Comparison of ENCODE assay signal across 9 cellular contexts in genomic region chr2:42923632-42924425, GRCh38.
DNase-seq lines count a peak whose midpoint lies in the region; ATAC-seq and TF ChIP-seq lines count a peak whose summit lies in the region.
"Had no signal": no experiment of that assay in that cellular context is flagged by ENCODE, and none has a peak within 500 bp of the region (broad histone marks: within the 10 kb centered on the region; RNA-seq: fewer than 3 reads in every experiment).

No MANE protein-coding gene starts in this region.

- 50% methylated on average over 4 of the region's 4 CpGs for WGBS in right cardiac atrium
- 83% methylated on average over 4 of the region's 4 CpGs for WGBS in prostate gland

- no peaks in the 10 kb centered on the region for H3K9me3 Mint-ChIP-seq in activated CD8-positive, alpha-beta memory T cell treated with anti-CD3 and anti-CD28 coated beads, Interleukin-2, amount 10 ng/mL, durations not matched to agents 7 days and 5 days (ENCODE audit: low read depth)
- H3K9me3 Mint-ChIP-seq: naive thymus-derived CD4-positive, alpha-beta T cell had no signal

- intact Hi-C loops in right cardiac atrium (cut with DNase I) (loop anchor here in 1 of 4 donors (5.0 kb wide), 1 partner anchor 47 kb away; no protein-coding TSS in a partner anchor), prostate gland (cut with DNase I) (no loop called here), OCI-LY7 (cut with micrococcal nuclease; ENCODE audit: unreplicated experiment) (no loop called here)

- H3K4me3 ChIP-seq in DND-41 (ENCODE audit: low read depth in 1 of 2, low read length in 2 of 2) (no peak overlapping the region), right cardiac atrium (ENCODE audit: low read length) (no peak overlapping the region), prostate gland (no peak overlapping the region), OCI-LY7 (ENCODE audit: low read depth, low read length, poor library complexity, severe bottlenecking) (no peak overlapping the region)

- H3K27me3 Mint-ChIP-seq in activated CD8-positive, alpha-beta memory T cell treated with anti-CD3 and anti-CD28 coated beads, Interleukin-2, amount 10 ng/mL, durations not matched to agents 7 days and 5 days: no peaks in the 10 kb centered on the region
- H3K27me3 Mint-ChIP-seq: naive thymus-derived CD4-positive, alpha-beta T cell had no signal

- no TSS peak for BruUV-seq in OCI-LY7 (replicated peaks; lab: Mats Ljungman, UMichigan)

- H4K20me1 ChIP-seq in DND-41 (ENCODE audit: insufficient read depth, low read length): no peaks in the 10 kb centered on the region
- no peaks in the 10 kb centered on the region for H4K20me1 ChIP-seq in OCI-LY7 (ENCODE audit: insufficient read depth, low read length)

- H3K4me1 ChIP-seq in DND-41 (ENCODE audit: insufficient read depth, low read length) (no peaks in the 10 kb centered on the region), right cardiac atrium (ENCODE audit: control insufficient read depth, insufficient read depth, low read length) (peaks cover 49% of the 10 kb centered on the region), prostate gland (replicated peaks) (peaks cover 27% of the 10 kb centered on the region), OCI-LY7 (ENCODE audit: insufficient read depth, low read length, poor library complexity, severe bottlenecking) (no peaks in the 10 kb centered on the region)

- H3K27ac ChIP-seq in DND-41 (ENCODE audit: low read length) (no peak overlapping the region), right cardiac atrium (ENCODE audit: low read length) (peak overlapping the region; percentile 97), prostate gland (peak overlapping the region; percentile 78 to 81), OCI-LY7 (ENCODE audit: low read depth, low read length, poor library complexity, severe bottlenecking) (no peak overlapping the region)

- H3K79me2 ChIP-seq in DND-41 (ENCODE audit: insufficient read depth, low read length) (no peaks in the 10 kb centered on the region), OCI-LY7 (ENCODE audit: insufficient read depth, low read depth, low read length) (no peaks in the 10 kb centered on the region)

- CTCF ChIA-PET in OCI-LY7 (lab: Charles Lee; ENCODE audit: unreplicated experiment): no interaction called here
- CTCF ChIA-PET in activated CD8-positive, alpha-beta memory T cell treated with anti-CD3 and anti-CD28 coated beads, Interleukin-2, amount 10 ng/mL, durations not matched to agents 7 days and 5 days (lab: Charles Lee): interaction anchor here (1.4 to 1.6 kb wide), 2 partner anchors 9 to 64 kb away, joined by 3 read pairs; no protein-coding TSS in a partner anchor

- H3K27me3 ChIP-seq in DND-41 (ENCODE audit: insufficient read depth, low read length, poor library complexity) (no peaks in the 10 kb centered on the region), right cardiac atrium (ENCODE audit: control insufficient read depth, insufficient read depth) (no peaks in the 10 kb centered on the region), prostate gland (replicated peaks; ENCODE audit: insufficient read depth) (no peaks in the 10 kb centered on the region)

- no peaks in the 10 kb centered on the region for H3K9me2 ChIP-seq in OCI-LY7 (ENCODE audit: insufficient read depth, low read length)

- H3K27ac Mint-ChIP-seq in activated CD8-positive, alpha-beta memory T cell treated with anti-CD3 and anti-CD28 coated beads, Interleukin-2, amount 10 ng/mL, durations not matched to agents 7 days and 5 days: no peak overlapping the region
- H3K27ac Mint-ChIP-seq: naive thymus-derived CD4-positive, alpha-beta T cell had no signal

- no peak overlapping the region for H3K4me3 Mint-ChIP-seq in activated CD8-positive, alpha-beta memory T cell treated with anti-CD3 and anti-CD28 coated beads, Interleukin-2, amount 10 ng/mL, durations not matched to agents 7 days and 5 days
- H3K4me3 Mint-ChIP-seq: naive thymus-derived CD4-positive, alpha-beta T cell had no signal

- H3K36me3 Mint-ChIP-seq in activated CD8-positive, alpha-beta memory T cell treated with anti-CD3 and anti-CD28 coated beads, Interleukin-2, amount 10 ng/mL, durations not matched to agents 7 days and 5 days: no peaks in the 10 kb centered on the region
- H3K36me3 Mint-ChIP-seq: naive thymus-derived CD4-positive, alpha-beta T cell had no signal

- POLR2A ChIA-PET in OCI-LY7 (lab: Charles Lee): no interaction called here

- H3K9me3 ChIP-seq in DND-41 (ENCODE audit: insufficient read depth, low read length, severe bottlenecking) (no peaks in the 10 kb centered on the region), right cardiac atrium (ENCODE audit: control insufficient read depth, low read length) (no peaks in the 10 kb centered on the region), prostate gland (no peaks in the 10 kb centered on the region), OCI-LY7 (ENCODE audit: low read length) (no peaks in the 10 kb centered on the region)

- H3K36me3 ChIP-seq in DND-41 (ENCODE audit: insufficient read depth, low read length): no peaks in the 10 kb centered on the region
- no peaks in the 10 kb centered on the region for H3K36me3 ChIP-seq in prostate gland
- H3K36me3 ChIP-seq in OCI-LY7 (ENCODE audit: insufficient read depth, low read length): no peaks in the 10 kb centered on the region

- H3K4me2 ChIP-seq in DND-41 (ENCODE audit: insufficient read depth, low read length) (no peak overlapping the region), OCI-LY7 (ENCODE audit: low read length) (no peak overlapping the region)

- H2AFZ ChIP-seq in DND-41 (ENCODE audit: low read depth, low read length) (0 out of 2 replicates have a peak overlapping the region, but pooled peaks have one; percentile 30), OCI-LY7 (ENCODE audit: low read length) (no peak overlapping the region)

- H3K9ac ChIP-seq in DND-41 (ENCODE audit: low read depth, low read length): no peak overlapping the region

- H3K4me1 Mint-ChIP-seq in activated CD8-positive, alpha-beta memory T cell treated with anti-CD3 and anti-CD28 coated beads, Interleukin-2, amount 10 ng/mL, durations not matched to agents 7 days and 5 days: peaks cover 3% of the 10 kb centered on the region

- TF ChIP-seq POLR2A in prostate gland (IDR thresholded peaks at IDR 0.05): no peak

- no peak; the same call in 2 of the 3 replicates for ATAC-seq in DND-41 (ENCODE audit: insufficient read depth, low read depth)
- no peak for ATAC-seq in right cardiac atrium
- no peak for ATAC-seq in activated CD8-positive, alpha-beta memory T cell treated with anti-CD3 and anti-CD28 coated beads, Interleukin-2, amount 10 ng/mL, durations not matched to agents 7 days and 5 days
- ATAC-seq: naive thymus-derived CD4-positive, alpha-beta T cell had no signal

- no peak for TF ChIP-seq CTCF in DND-41 (IDR thresholded peaks at IDR 0.05; ENCODE audit: borderline replicate concordance, extremely low read depth, low read length, poor library complexity, severe bottlenecking)
- TF ChIP-seq CTCF in prostate gland (IDR thresholded peaks at IDR 0.05): no peak
- TF ChIP-seq CTCF in OCI-LY7 (conservative IDR thresholded peaks at IDR 0.05; ENCODE audit: low read length): no peak

- DNase-seq in DND-41: peak; percentile 16
- peak; percentile 23 for DNase-seq in astrocyte of the hippocampus (ENCODE audit: low read depth, low spot score)
- DNase-seq in right cardiac atrium: peak in 1 of 3 donors; percentile 3
- no peak for DNase-seq in prostate gland (ENCODE audit: low spot score)
- DNase-seq in OCI-LY7 (ENCODE audit: low spot score): no peak
- no peak for DNase-seq in activated CD8-positive, alpha-beta memory T cell treated with anti-CD3 and anti-CD28 coated beads, Interleukin-2, amount 10 ng/mL, durations not matched to agents 7 days and 5 days
- no peak for DNase-seq in ureter (ENCODE audit: low spot score)
- no peak for DNase-seq in mesenteric fat pad (ENCODE audit: low spot score)
- DNase-seq: naive thymus-derived CD4-positive, alpha-beta T cell had no signal

Comparison
In these comparisons a context has a peak if more than half of its experiments do, and no peak if none do; other contexts are left out.
1. DNase-seq: peak in DND-41 (single experiment) and astrocyte of the hippocampus (single experiment); none in prostate gland (single experiment), OCI-LY7 (single experiment), activated CD8-positive, alpha-beta memory T cell treated with anti-CD3 and anti-CD28 coated beads, Interleukin-2, amount 10 ng/mL, durations not matched to agents 7 days and 5 days (single experiment), ureter (single experiment) and mesenteric fat pad (single experiment).
2. H3K27ac ChIP-seq: peak in right cardiac atrium (single experiment) and prostate gland (2 of 2); none in DND-41 (single experiment) and OCI-LY7 (single experiment).